Comparison of ENCODE assay signal across 8 cellular contexts in the genomic region with DNA sequence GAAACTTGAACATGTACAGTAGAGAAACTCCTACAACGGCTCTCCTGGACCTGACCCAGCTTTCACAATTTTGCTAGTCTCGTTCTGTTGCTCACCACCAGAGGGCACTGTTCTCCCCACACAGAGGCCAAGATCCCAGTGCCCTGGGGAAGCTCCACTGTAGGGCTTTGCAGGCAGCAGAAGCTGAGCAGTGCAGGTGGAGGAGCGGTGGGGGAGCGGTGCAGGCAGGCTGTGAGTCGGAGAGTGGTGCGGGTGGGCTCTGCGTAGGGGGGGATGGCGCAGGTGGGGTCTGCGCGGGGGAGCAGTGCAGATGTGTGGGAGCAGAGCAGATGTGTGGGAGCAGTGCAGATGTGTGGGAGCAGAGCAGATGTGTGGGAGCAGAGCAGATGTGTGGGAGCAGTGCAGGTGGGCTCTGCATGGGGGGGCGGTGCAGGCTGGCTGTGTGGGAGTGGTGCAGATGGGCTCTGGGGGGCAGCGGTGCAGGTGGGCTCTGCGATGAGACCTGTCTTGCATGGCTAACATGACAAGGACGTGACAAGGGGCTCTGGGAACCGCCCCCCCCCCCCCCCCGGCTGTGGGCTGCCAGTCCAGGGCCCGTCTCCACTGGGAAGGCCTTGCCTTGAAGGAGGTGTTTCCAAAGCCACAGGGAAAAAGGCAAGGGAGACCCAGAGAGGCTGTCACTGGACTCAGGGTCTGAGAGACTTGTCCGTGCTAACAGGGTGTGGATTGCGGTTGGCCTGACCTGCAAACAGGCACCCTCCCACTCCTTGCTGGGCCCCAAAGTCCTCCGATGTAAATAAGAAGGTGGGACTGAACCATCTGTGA. TPM values are rescaled to one million over a fixed set of nuclear protein-coding genes. Genes with fewer than 3 reads are reported as not detected.
A peak's percentile ranks its signal among the peaks of the same experiment; 100 is the strongest.
DNase-seq lines count a peak whose midpoint lies in the region; ATAC-seq and TF ChIP-seq lines count a peak whose summit lies in the region.

No MANE protein-coding gene starts in this region.

- H3K79me2 ChIP-seq in OCI-LY3 (ENCODE audit: low read length), result no peaks in the 10 kb centered on the region

- peak overlapping the region in 1 of 6 donors; percentile 14 for H3K27ac Mint-ChIP-seq in naive B cell

- peaks cover 0 to 5% of the 10 kb centered on the region in 2 donors for H3K36me3 Mint-ChIP-seq in naive B cell

- H3K27me3 ChIP-seq in OCI-LY3 (ENCODE audit: low read depth, low read length), result peaks cover 43% of the 10 kb centered on the region

- H3K27ac ChIP-seq in OCI-LY3 (ENCODE audit: low read length), result no peak overlapping the region
- no peak overlapping the region for H3K27ac ChIP-seq in epithelial cell of prostate

- no peak overlapping the region for H3K4me3 ChIP-seq in Jurkat, Clone E6-1 (ENCODE audit: low read length)
- no peak overlapping the region for H3K4me3 ChIP-seq in OCI-LY3 (ENCODE audit: low read length)

- peak; percentile 88 for TF ChIP-seq CTCF in OCI-LY3 (IDR thresholded peaks at IDR 0.05; ENCODE audit: low read depth, low read length)

- H3K4me2 ChIP-seq in OCI-LY3 (ENCODE audit: low read length), result peak overlapping the region; percentile 31

- H3K4me1 Mint-ChIP-seq in naive B cell, result peaks cover 4 to 7% (median 5%) of the 10 kb centered on the region in 3 donors

- 0 out of 2 replicates have a peak, but pooled peaks cover 4% of the 10 kb centered on the region for H4K20me1 ChIP-seq in OCI-LY3 (ENCODE audit: insufficient read depth, low read length)

- H3K4me1 ChIP-seq in OCI-LY3 (ENCODE audit: low read length), result peaks cover 7% of the 10 kb centered on the region

- H3K4me3 Mint-ChIP-seq in naive B cell, result peak overlapping the region in 1 of 8 donors; percentile 31

- no peaks in the 10 kb centered on the region for H3K9me3 ChIP-seq in OCI-LY3 (ENCODE audit: insufficient read depth, low read length)

- DNase-seq in COR-L47 (lab: John Stamatoyannopoulos, UW) (peak; percentile 85), epithelial cell of prostate (ENCODE audit: low read depth, low spot score) (peak; percentile 22), naive B cell (peak; percentile 71)
- peak; percentile 79 for DNase-seq in Jurkat, Clone E6-1 (ENCODE audit: low read depth, low spot score)
- peak; percentile 83 for DNase-seq in activated CD8-positive, alpha-beta memory T cell treated with anti-CD3 and anti-CD28 coated beads, Interleukin-2, amount 50 U/mL, for 48 hours
- peak; percentile 39 to 65 for DNase-seq in stimulated activated CD8-positive, alpha-beta memory T cell treated with anti-CD3 and anti-CD28 coated beads, Interleukin-7, amount 100 ng/mL, for 48 hours (ENCODE audit: extremely low read depth in 1 of 2, low read depth in 1 of 2)

- H3K36me3 ChIP-seq in OCI-LY3 (replicated peaks; ENCODE audit: low read depth, low read length), result no peaks in the 10 kb centered on the region

- H3K27me3 Mint-ChIP-seq in naive B cell, result peaks cover 40 to 66% (median 56%) of the 10 kb centered on the region in 3 donors

- no peak overlapping the region for H3K9ac ChIP-seq in OCI-LY3 (ENCODE audit: low read length)

- no peak overlapping the region for H2AFZ ChIP-seq in OCI-LY3 (ENCODE audit: low read depth, low read length)

- peaks cover 0 to 6% (median 3%) of the 10 kb centered on the region in 7 donors for H3K9me3 Mint-ChIP-seq in naive B cell

- ATAC-seq in GM21423 (IDR thresholded peaks at IDR 0.05; ENCODE audit: unreplicated experiment) (peak; percentile 82), naive B cell (ENCODE audit: low read depth in 2 of 2) (peak; percentile 95 to 96)

RNA-seq across cellular contexts. Expression of gene CYS1, which starts 7.3 kb away (rescaled TPM):
- not detected for polyA plus RNA-seq in Jurkat, Clone E6-1 (2012; ENCODE audit: insufficient read depth, insufficient read length)
- polyA plus RNA-seq in naive B cell (ENCODE audit: low read depth in 6 of 6), result not detected

RNA-seq across cellular contexts. Expression of gene KLF11, which starts 29.5 kb away (rescaled TPM):
- polyA plus RNA-seq in Jurkat, Clone E6-1 (2012; ENCODE audit: insufficient read depth, insufficient read length), result 4.6 TPM
- 10 to 100 TPM; 13.8 to 34.0 (median 16.9) TPM for polyA plus RNA-seq in naive B cell (ENCODE audit: low read depth in 6 of 6)

RNA-seq across cellular contexts. Expression of gene RRM2, which starts 49.7 kb away (rescaled TPM):
- 564 TPM for polyA plus RNA-seq in Jurkat, Clone E6-1 (2012; ENCODE audit: insufficient read depth, insufficient read length)
- under 1 TPM in 2 of 6 donors, not detected in 4; 0.15 to 0.24 TPM for polyA plus RNA-seq in naive B cell (ENCODE audit: low read depth in 6 of 6)

Comparison
In these comparisons a context has a peak if more than half of its experiments do, and no peak if none do; other contexts are left out.
1. DNase-seq: peak in every context shown above with its lines; median percentile 85 in COR-L47; 83 in activated CD8-positive, alpha-beta memory T cell treated with anti-CD3 and anti-CD28 coated beads, Interleukin-2, amount 50 U/mL, for 48 hours; 79 in Jurkat, Clone E6-1; 71 in naive B cell; 52 in stimulated activated CD8-positive, alpha-beta memory T cell treated with anti-CD3 and anti-CD28 coated beads, Interleukin-7, amount 100 ng/mL, for 48 hours; 22 in epithelial cell of prostate.